ENCODE assay signal across 8 cellular contexts in the genomic region with DNA sequence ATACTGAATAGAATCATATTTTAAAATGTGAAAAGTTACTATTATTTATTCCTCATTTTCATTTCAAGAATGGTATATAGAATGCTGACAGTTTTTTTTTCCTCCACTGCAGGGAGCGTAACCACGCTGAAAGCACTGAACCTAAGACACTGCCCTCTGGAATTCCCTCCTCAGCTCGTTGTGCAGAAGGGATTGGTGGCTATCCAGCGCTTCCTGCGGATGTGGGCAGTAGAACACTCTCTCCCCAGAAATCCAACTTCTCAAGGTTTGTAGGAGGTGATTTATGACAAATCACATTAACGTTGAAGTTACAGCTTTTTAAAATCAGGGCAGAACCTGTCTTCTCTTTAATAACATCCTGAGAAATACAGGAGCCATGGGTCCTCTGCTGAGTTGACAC.
"Had no signal": no experiment of that assay in that cellular context is flagged by ENCODE, and none has a peak within 500 bp of the region (broad histone marks: within the 10 kb centered on the region; RNA-seq: fewer than 3 reads in every experiment).

No MANE protein-coding gene starts in this region.

- H3K4me2 ChIP-seq: GM23338 had no signal

- H3K36me3 ChIP-seq: HAP-1 had no signal

- H3K9me3 ChIP-seq: HAP-1 had no signal

- H3K4me3 ChIP-seq: GM23338, HAP-1, K562 had no signal

- H2AFZ ChIP-seq: GM23338 had no signal

- H3K4me3 Mint-ChIP-seq: GM23338, HFFc6 had no signal

- DNase-seq: HFFc6, IMR-90, KG1 had no signal

- H3K4me1 ChIP-seq: HAP-1 had no signal

- ATAC-seq: GM23338, HCT116, K562 had no signal

- H3K27ac Mint-ChIP-seq: GM23338, HFFc6 had no signal

- H3K9me3 Mint-ChIP-seq: GM23338, HFFc6 had no signal

- H3K27ac ChIP-seq: HL-60 had no signal
